In genomic region chr9:70367305-70367930, GRCh38 we compare ENCODE assay signal across 14 cellular contexts. TPM values are rescaled to one million over a fixed set of nuclear protein-coding genes. Genes with fewer than 3 reads are reported as not detected.
DNase-seq lines count a peak whose midpoint lies in the region; ATAC-seq and TF ChIP-seq lines count a peak whose summit lies in the region.
"Had no signal": no experiment of that assay in that cellular context is flagged by ENCODE, and none has a peak within 500 bp of the region (broad histone marks: within the 10 kb centered on the region; RNA-seq: fewer than 3 reads in every experiment).

No MANE protein-coding gene starts in this region.

- DNase-seq in AG20443 (ENCODE audit: low spot score) (peak; percentile 49), foreskin fibroblast (peak; percentile 21 to 54), psoas muscle (no peak), anterior cingulate cortex (lab: John Stamatoyannopoulos, UW) (no peak)
- no peak for DNase-seq in activated T-cell treated with anti-CD3 and anti-CD28 coated beads, Interleukin-2, amount 50 U/mL, for 1 hour
- DNase-seq: 8988T; CD4-positive, CD25-positive, alpha-beta regulatory T cell; DMS 273 treated with DMSO at 0.1 percent for 48 hours; DMS79 had no signal

- no peaks in the 10 kb centered on the region for H3K4me1 ChIP-seq in HEK293 (ENCODE audit: control insufficient read depth, insufficient read depth, low read length)
- H3K4me1 ChIP-seq in psoas muscle = peaks cover 9% of the 10 kb centered on the region
- H3K4me1 ChIP-seq: BLaER1 treated with 17β-estradiol and CSF1 and Interleukin-3, amounts not matched to agents 10 nM and 100 nM; HAP-1 had no signal

- no peak for TF ChIP-seq CTCF in HEK293 (tag by site-specific recombination; IDR thresholded peaks at IDR 0.05)
- no peak for TF ChIP-seq CTCF in foreskin fibroblast (IDR thresholded peaks at IDR 0.05; ENCODE audit: low read depth, low read length)
- no peak for TF ChIP-seq CTCF in psoas muscle (IDR thresholded peaks at IDR 0.05)

- peaks cover 0 to 7% of the 10 kb centered on the region in 2 experiments; a peak in 1 of 3 replicates for H3K36me3 ChIP-seq in HEK293 (ENCODE audit: control insufficient read depth in 2 of 2, insufficient read depth in 1 of 2, low read length in 2 of 2)
- H3K36me3 ChIP-seq in psoas muscle (ENCODE audit: insufficient read depth in 1 of 2, low read depth in 1 of 2) = no peaks in the 10 kb centered on the region
- H3K36me3 ChIP-seq: HAP-1 had no signal

- ATAC-seq in psoas muscle (peak; percentile 37 to 76 (median 64)), GM21515 (IDR thresholded peaks at IDR 0.05; ENCODE audit: unreplicated experiment) (no peak)

- intact Hi-C loops in psoas muscle (cut with DNase I) = no loop called here

- POLR2A ChIA-PET in HEK293 (lab: Yijun Ruan, JAX) = no interaction called here

- H3K4me3 ChIP-seq in HEK293 (ENCODE audit: low read depth, low read length) (no peak overlapping the region), foreskin fibroblast (ENCODE audit: low read depth in 1 of 2, low read length in 2 of 2) (no peak overlapping the region), psoas muscle (no peak overlapping the region)
- H3K4me3 ChIP-seq: BLaER1 treated with 17β-estradiol and CSF1 and Interleukin-3, amounts not matched to agents 10 nM and 100 nM; HAP-1 had no signal

- CTCF ChIA-PET in HEK293 (lab: Yijun Ruan, JAX) = no interaction called here

- no peaks in the 10 kb centered on the region for H3K9me3 ChIP-seq in HEK293 (ENCODE audit: control insufficient read depth, insufficient read depth, low read depth, low read length)
- no peaks in the 10 kb centered on the region for H3K9me3 ChIP-seq in psoas muscle
- H3K9me3 ChIP-seq: HAP-1 had no signal

- H3K27ac ChIP-seq in HEK293 (ENCODE audit: extremely low read depth, low read depth, low read length) = no peak overlapping the region
- H3K27ac ChIP-seq in psoas muscle = peak overlapping the region; percentile 2
- H3K27ac ChIP-seq: BLaER1 treated with 17β-estradiol and CSF1 and Interleukin-3, amounts not matched to agents 10 nM and 100 nM; HL-60 had no signal

- 47 to 69% (median 50%) methylated on average over 6 of the region's 6 CpGs for WGBS in psoas muscle, 3 donors

- no peaks in the 10 kb centered on the region for H3K27me3 ChIP-seq in psoas muscle (ENCODE audit: insufficient read depth in 3 of 3, low read length in 2 of 3)
- H3K27me3 ChIP-seq: BLaER1 treated with 17β-estradiol and CSF1 and Interleukin-3, amounts not matched to agents 10 nM and 100 nM had no signal

TF ChIP-seq in HEK293, 187 proteins besides CTCF, POLR2A, EP300 and RAD21 (continues in another document):
- TF ChIP-seq ZNF341 (tag by site-specific recombination; IDR thresholded peaks at IDR 0.05; ENCODE audit: low read depth) = peak; percentile 46
- TF ChIP-seq HOXA7 (CRISPR knock-in tag; IDR thresholded peaks at IDR 0.05; ENCODE audit: borderline replicate concordance) = no peak
- TF ChIP-seq, protein P1, sequence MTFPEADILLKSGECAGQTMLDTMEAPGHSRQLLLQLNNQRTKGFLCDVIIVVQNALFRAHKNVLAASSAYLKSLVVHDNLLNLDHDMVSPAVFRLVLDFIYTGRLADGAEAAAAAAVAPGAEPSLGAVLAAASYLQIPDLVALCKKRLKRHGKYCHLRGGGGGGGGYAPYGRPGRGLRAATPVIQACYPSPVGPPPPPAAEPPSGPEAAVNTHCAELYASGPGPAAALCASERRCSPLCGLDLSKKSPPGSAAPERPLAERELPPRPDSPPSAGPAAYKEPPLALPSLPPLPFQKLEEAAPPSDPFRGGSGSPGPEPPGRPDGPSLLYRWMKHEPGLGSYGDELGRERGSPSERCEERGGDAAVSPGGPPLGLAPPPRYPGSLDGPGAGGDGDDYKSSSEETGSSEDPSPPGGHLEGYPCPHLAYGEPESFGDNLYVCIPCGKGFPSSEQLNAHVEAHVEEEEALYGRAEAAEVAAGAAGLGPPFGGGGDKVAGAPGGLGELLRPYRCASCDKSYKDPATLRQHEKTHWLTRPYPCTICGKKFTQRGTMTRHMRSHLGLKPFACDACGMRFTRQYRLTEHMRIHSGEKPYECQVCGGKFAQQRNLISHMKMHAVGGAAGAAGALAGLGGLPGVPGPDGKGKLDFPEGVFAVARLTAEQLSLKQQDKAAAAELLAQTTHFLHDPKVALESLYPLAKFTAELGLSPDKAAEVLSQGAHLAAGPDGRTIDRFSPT (tag by site-specific recombination; IDR thresholded peaks at IDR 0.05) = no peak
- TF ChIP-seq, protein P2, sequence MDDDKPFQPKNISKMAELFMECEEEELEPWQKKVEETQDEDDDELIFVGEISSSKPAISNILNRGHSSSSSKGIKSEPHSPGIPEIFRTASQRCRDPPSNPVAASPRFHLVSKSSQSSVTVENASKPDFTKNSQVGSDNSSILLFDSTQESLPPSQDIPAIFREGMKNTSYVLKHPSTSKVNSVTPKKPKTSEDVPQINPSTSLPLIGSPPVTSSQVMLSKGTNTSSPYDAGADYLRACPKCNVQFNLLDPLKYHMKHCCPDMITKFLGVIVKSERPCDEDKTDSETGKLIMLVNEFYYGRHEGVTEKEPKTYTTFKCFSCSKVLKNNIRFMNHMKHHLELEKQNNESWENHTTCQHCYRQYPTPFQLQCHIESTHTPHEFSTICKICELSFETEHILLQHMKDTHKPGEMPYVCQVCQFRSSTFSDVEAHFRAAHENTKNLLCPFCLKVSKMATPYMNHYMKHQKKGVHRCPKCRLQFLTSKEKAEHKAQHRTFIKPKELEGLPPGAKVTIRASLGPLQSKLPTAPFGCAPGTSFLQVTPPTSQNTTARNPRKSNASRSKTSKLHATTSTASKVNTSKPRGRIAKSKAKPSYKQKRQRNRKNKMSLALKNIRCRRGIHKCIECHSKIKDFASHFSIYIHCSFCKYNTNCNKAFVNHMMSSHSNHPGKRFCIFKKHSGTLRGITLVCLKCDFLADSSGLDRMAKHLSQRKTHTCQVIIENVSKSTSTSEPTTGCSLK (tag by site-specific recombination; IDR thresholded peaks at IDR 0.05) = no peak
- no peak for TF ChIP-seq ZNF211 (tag by site-specific recombination; IDR thresholded peaks at IDR 0.05; ENCODE audit: low read depth)
- no peak for TF ChIP-seq ZFP69B (tag by site-specific recombination; IDR thresholded peaks at IDR 0.05)
- no peak for TF ChIP-seq PRDM6 (tag by site-specific recombination; IDR thresholded peaks at IDR 0.05)
- TF ChIP-seq ZNF394 (tag by site-specific recombination; IDR thresholded peaks at IDR 0.05; ENCODE audit: borderline replicate concordance) = 0 out of 2 replicates have a peak, but pooled peaks have one; percentile 0
- no peak for TF ChIP-seq PRDM4 (tag by site-specific recombination; IDR thresholded peaks at IDR 0.05)
- no peak for TF ChIP-seq ZNF623 (tag by site-specific recombination; IDR thresholded peaks at IDR 0.05)
- TF ChIP-seq IKZF3 (tag by site-specific recombination; IDR thresholded peaks at IDR 0.05) = no peak
- TF ChIP-seq, protein P3, sequence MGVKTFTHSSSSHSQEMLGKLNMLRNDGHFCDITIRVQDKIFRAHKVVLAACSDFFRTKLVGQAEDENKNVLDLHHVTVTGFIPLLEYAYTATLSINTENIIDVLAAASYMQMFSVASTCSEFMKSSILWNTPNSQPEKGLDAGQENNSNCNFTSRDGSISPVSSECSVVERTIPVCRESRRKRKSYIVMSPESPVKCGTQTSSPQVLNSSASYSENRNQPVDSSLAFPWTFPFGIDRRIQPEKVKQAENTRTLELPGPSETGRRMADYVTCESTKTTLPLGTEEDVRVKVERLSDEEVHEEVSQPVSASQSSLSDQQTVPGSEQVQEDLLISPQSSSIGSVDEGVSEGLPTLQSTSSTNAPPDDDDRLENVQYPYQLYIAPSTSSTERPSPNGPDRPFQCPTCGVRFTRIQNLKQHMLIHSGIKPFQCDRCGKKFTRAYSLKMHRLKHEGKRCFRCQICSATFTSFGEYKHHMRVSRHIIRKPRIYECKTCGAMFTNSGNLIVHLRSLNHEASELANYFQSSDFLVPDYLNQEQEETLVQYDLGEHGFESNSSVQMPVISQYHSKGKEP (tag by site-specific recombination; IDR thresholded peaks at IDR 0.05) = peak; percentile 14; the same call in 1 of the 2 replicates
- TF ChIP-seq ZNF677 (tag by site-specific recombination; IDR thresholded peaks at IDR 0.05) = no peak
- no peak for TF ChIP-seq SETDB1 (IDR thresholded peaks at IDR 0.05; ENCODE audit: insufficient read length, low read length)
- no peak for TF ChIP-seq ZNF660 (tag by site-specific recombination; IDR thresholded peaks at IDR 0.05)

RNA-seq across cellular contexts. Expression of gene KLF9, which starts 47.0 kb away (rescaled TPM):
- total RNA-seq in psoas muscle = 100 to 1,000 TPM in 2 of 4 donors, 10 to 100 TPM in 2; 29.5 to 178 (median 94.7) TPM
- polyA plus RNA-seq in psoas muscle = 10 to 100 TPM; 34.1 to 87.0 (median 64.4) TPM

Comparison
In these comparisons a context has a peak if more than half of its experiments do, and no peak if none do; other contexts are left out.
1. DNase-seq: peak in AG20443 (single experiment) and foreskin fibroblast (2 of 2); none in psoas muscle (0 of 2), anterior cingulate cortex (0 of 58) and activated T-cell treated with anti-CD3 and anti-CD28 coated beads, Interleukin-2, amount 50 U/mL, for 1 hour (single experiment).